In genomic region chr15:61256231-61256630, GRCh38 we compare ENCODE assay signal across 26 cellular contexts.
"Had no signal": no experiment of that assay in that cellular context is flagged by ENCODE, and none has a peak within 500 bp of the region (broad histone marks: within the 10 kb centered on the region; RNA-seq: fewer than 3 reads in every experiment).

No MANE protein-coding gene starts in this region.

- FAIRE-seq: frontal cortex, keratinocyte, TTC549 had no signal

- H3K36me3 Mint-ChIP-seq: activated naive CD4-positive, alpha-beta T cell treated with anti-CD3 and anti-CD28 coated beads, Interleukin-2, amount 50 U/mL, for 72 hours; mesothelial cell of epicardium; naive B cell; stimulated activated naive B cell treated with anti-CD40 and anti-IgM and Interleukin-4, amounts not matched to agents 10 μg/mL and 1 μg/mL and 100 μg/mL, for 72 hours had no signal

- H3K4me1 Mint-ChIP-seq: mesothelial cell of epicardium; naive B cell; nephron progenitor cell; stimulated activated naive B cell treated with anti-CD40 and anti-IgM and Interleukin-4, amounts not matched to agents 10 μg/mL and 1 μg/mL and 100 μg/mL, for 72 hours had no signal

- H3K27ac ChIP-seq: colonic mucosa, neutrophil, stomach, thyroid gland, upper lobe of left lung, vagina, VCaP had no signal

- H3K4me3 Mint-ChIP-seq: activated T-cell treated with anti-CD3 and anti-CD28 coated beads, Interleukin-2, amount 50 U/mL, for 72 hours; mesothelial cell of epicardium; naive B cell; nephron progenitor cell; stimulated activated naive B cell treated with anti-CD40 and anti-IgM and Interleukin-4, amounts not matched to agents 10 μg/mL and 1 μg/mL and 100 μg/mL, for 72 hours had no signal

- H3K4me3 ChIP-seq: colonic mucosa, stomach, thyroid gland, upper lobe of left lung, vagina had no signal

- ATAC-seq: activated naive CD4-positive, alpha-beta T cell treated with anti-CD3 and anti-CD28 coated beads, Interleukin-2, amount 50 U/mL, for 72 hours; activated T-cell treated with anti-CD3 and anti-CD28 coated beads, Interleukin-2, amount 50 U/mL, for 72 hours; stimulated activated naive B cell treated with anti-CD40 and anti-IgM and Interleukin-4, amounts not matched to agents 10 μg/mL and 1 μg/mL and 100 μg/mL, for 72 hours had no signal

- H3K9me3 ChIP-seq: colonic mucosa, neutrophil, stomach, thyroid gland, upper lobe of left lung, vagina had no signal

- H3K4me1 ChIP-seq: colonic mucosa, stomach, thyroid gland, upper lobe of left lung, vagina had no signal

- H3K27me3 Mint-ChIP-seq: naive B cell; progenitor cell of endocrine pancreas; stimulated activated naive B cell treated with anti-CD40 and anti-IgM and Interleukin-4, amounts not matched to agents 10 μg/mL and 1 μg/mL and 100 μg/mL, for 72 hours had no signal

- H3K27me3 ChIP-seq: colonic mucosa, neutrophil, thyroid gland, upper lobe of left lung, vagina had no signal

- H3K36me3 ChIP-seq: colonic mucosa, neutrophil, stomach, thyroid gland, upper lobe of left lung, vagina had no signal

- DNase-seq: activated CD4-positive, alpha-beta T cell treated with anti-CD3 and anti-CD28 coated beads for 4 hours; activated CD4-positive, alpha-beta T cell treated with anti-CD3 and anti-CD28 coated beads, Interleukin-2, amount 50 U/mL, for 4 hours; activated naive CD4-positive, alpha-beta T cell; activated T-cell treated with anti-CD3 and anti-CD28 coated beads for 4 hours; activated T-cell treated with anti-CD3 and anti-CD28 coated beads, Interleukin-2, amount 50 U/mL, for 72 hours; colonic mucosa; effector CD8-positive, alpha-beta T cell; naive B cell; nephron progenitor cell; retina; stimulated activated CD4-positive, alpha-beta T cell treated with anti-CD3 and anti-CD28 coated beads, Interleukin-15, amount 100 ng/mL, for 24 hours; stimulated activated CD4-positive, alpha-beta T cell treated with anti-CD3 and anti-CD28 coated beads, Interleukin-2, amount 100 ng/mL, for 24 hours; stimulated activated naive B cell treated with anti-CD40 and anti-IgM and Interleukin-4, amounts not matched to agents 10 μg/mL and 1 μg/mL and 100 μg/mL, for 72 hours; stomach; T-helper 1 cell; thyroid gland; upper lobe of left lung had no signal

- H3K9me3 Mint-ChIP-seq: activated naive CD4-positive, alpha-beta T cell treated with anti-CD3 and anti-CD28 coated beads, Interleukin-2, amount 50 U/mL, for 72 hours; stimulated activated naive B cell treated with anti-CD40 and anti-IgM and Interleukin-4, amounts not matched to agents 10 μg/mL and 1 μg/mL and 100 μg/mL, for 72 hours had no signal

- H3K27ac Mint-ChIP-seq: activated naive CD4-positive, alpha-beta T cell treated with anti-CD3 and anti-CD28 coated beads, Interleukin-2, amount 50 U/mL, for 72 hours; activated T-cell treated with anti-CD3 and anti-CD28 coated beads, Interleukin-2, amount 50 U/mL, for 72 hours; mesothelial cell of epicardium; nephron progenitor cell; progenitor cell of endocrine pancreas; stimulated activated naive B cell treated with anti-CD40 and anti-IgM and Interleukin-4, amounts not matched to agents 10 μg/mL and 1 μg/mL and 100 μg/mL, for 72 hours had no signal
